Comparison of ENCODE assay signal across 9 cellular contexts in the genomic region with DNA sequence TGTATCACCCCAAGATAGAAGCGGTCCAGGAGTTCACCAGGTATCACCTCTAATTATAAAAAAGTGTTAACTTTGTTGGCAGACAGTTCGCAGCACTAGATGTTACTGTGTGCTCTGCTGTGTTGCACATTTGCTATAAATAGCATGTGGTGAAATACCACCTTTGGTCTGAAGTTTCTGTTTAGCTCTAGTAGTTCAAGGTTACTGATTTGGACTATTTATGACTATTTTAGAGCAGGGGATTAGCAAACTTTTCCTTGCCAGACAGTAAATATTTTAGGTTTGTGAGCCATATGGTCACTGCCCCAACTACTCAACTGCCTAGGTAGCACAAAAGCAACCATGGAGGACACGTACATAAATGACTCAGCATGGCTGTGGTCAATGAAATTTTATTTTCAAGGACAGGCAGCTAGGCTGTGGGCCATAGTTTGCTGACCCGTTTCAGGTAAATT. TPM values are rescaled to one million over a fixed set of nuclear protein-coding genes. Genes with fewer than 3 reads are reported as not detected.
DNase-seq lines count a peak whose midpoint lies in the region; ATAC-seq and TF ChIP-seq lines count a peak whose summit lies in the region.
"Had no signal": no experiment of that assay in that cellular context is flagged by ENCODE, and none has a peak within 500 bp of the region (broad histone marks: within the 10 kb centered on the region; RNA-seq: fewer than 3 reads in every experiment).

No MANE protein-coding gene starts in this region.

- H3K4me2 ChIP-seq in PC-3 (ENCODE audit: low read length), result no peak overlapping the region
- H3K4me2 ChIP-seq: BLaER1 had no signal

- no peaks in the 10 kb centered on the region for H3K9me3 Mint-ChIP-seq in natural killer cell treated with Interleukin-12 subunit alpha and Interleukin-12 subunit beta and Interleukin-15 and Interleukin-18, amount 100 ng/mL, for 72 hours
- H3K9me3 Mint-ChIP-seq in mesothelial cell of epicardium, result no peaks in the 10 kb centered on the region

- no peak overlapping the region for H3K4me3 ChIP-seq in PC-3 (ENCODE audit: low read length)
- H3K4me3 ChIP-seq in WERI-Rb-1 (ENCODE audit: low read depth, low read length), result no peak overlapping the region
- H3K4me3 ChIP-seq: BLaER1 had no signal

- peaks cover 5% of the 10 kb centered on the region for H3K36me3 Mint-ChIP-seq in natural killer cell treated with Interleukin-12 subunit alpha and Interleukin-12 subunit beta and Interleukin-15 and Interleukin-18, amount 100 ng/mL, for 72 hours
- H3K36me3 Mint-ChIP-seq in mesothelial cell of epicardium, result peaks cover 24% of the 10 kb centered on the region

- peaks cover 3 to 4% of the 10 kb centered on the region in 2 donors for H3K4me1 Mint-ChIP-seq in natural killer cell treated with Interleukin-12 subunit alpha and Interleukin-12 subunit beta and Interleukin-15 and Interleukin-18, amount 100 ng/mL, for 72 hours (ENCODE audit: low read depth in 2 of 2)
- H3K4me1 Mint-ChIP-seq in mesothelial cell of epicardium, result peaks cover 2% of the 10 kb centered on the region

- no peak overlapping the region for H2AFZ ChIP-seq in PC-3 (ENCODE audit: low read length)

- H3K79me2 ChIP-seq in PC-3 (ENCODE audit: low read length), result no peaks in the 10 kb centered on the region

- H3K27me3 ChIP-seq in PC-3 (ENCODE audit: low read length) (no peaks in the 10 kb centered on the region), WERI-Rb-1 (ENCODE audit: insufficient read depth, low read depth, severe bottlenecking) (no peaks in the 10 kb centered on the region)
- H3K27me3 ChIP-seq: BLaER1 had no signal

- BruUV-seq in PC-3 (replicated peaks; lab: Mats Ljungman, UMichigan), result no TSS peak

- H4K20me1 ChIP-seq in PC-3 (ENCODE audit: low read length), result no peaks in the 10 kb centered on the region
- H4K20me1 ChIP-seq: BLaER1 had no signal

- no peaks in the 10 kb centered on the region for H3K27me3 Mint-ChIP-seq in natural killer cell treated with Interleukin-12 subunit alpha and Interleukin-12 subunit beta and Interleukin-15 and Interleukin-18, amount 100 ng/mL, for 72 hours
- H3K27me3 Mint-ChIP-seq in mesothelial cell of epicardium (ENCODE audit: low read depth), result no peaks in the 10 kb centered on the region

- H3K4me3 Mint-ChIP-seq in natural killer cell treated with Interleukin-12 subunit alpha and Interleukin-12 subunit beta and Interleukin-15 and Interleukin-18, amount 100 ng/mL, for 72 hours, result peak overlapping the region; percentile 43
- H3K4me3 Mint-ChIP-seq in mesothelial cell of epicardium, result no peak overlapping the region

- DNase-seq in activated CD4-positive, CD25-positive, alpha-beta regulatory T cell treated with anti-CD3 and anti-CD28 coated beads, Interleukin-2, amount 50 U/mL, for 72 hours, result no peak
- DNase-seq in PC-3, result peak; percentile 39
- no peak for DNase-seq in natural killer cell treated with Interleukin-12 subunit alpha and Interleukin-12 subunit beta and Interleukin-15 and Interleukin-18, amount 100 ng/mL, for 72 hours (ENCODE audit: low spot score)
- no peak for DNase-seq in WERI-Rb-1
- DNase-seq in mesothelial cell of epicardium (ENCODE audit: low spot score in 2 of 2, unreplicated experiment in 2 of 2), result no peak
- DNase-seq in middle frontal gyrus (ENCODE audit: extremely low spot score, low spot score), result no peak

- intact Hi-C loops in PC-3 (cut with micrococcal nuclease), result no loop called here

- peak; percentile 81 to 91 for ATAC-seq in activated CD4-positive, CD25-positive, alpha-beta regulatory T cell treated with anti-CD3 and anti-CD28 coated beads, Interleukin-2, amount 50 U/mL, for 24 hours
- ATAC-seq in HG02884 (IDR thresholded peaks at IDR 0.05; ENCODE audit: unreplicated experiment) (peak; percentile 85), PC-3 (peak; percentile 59)
- ATAC-seq in natural killer cell treated with Interleukin-12 subunit alpha and Interleukin-12 subunit beta and Interleukin-15 and Interleukin-18, amount 100 ng/mL, for 72 hours, result peak; percentile 89 to 93

- H3K4me1 ChIP-seq in PC-3 (ENCODE audit: insufficient read depth, low read length), result peaks cover 5% of the 10 kb centered on the region; the same call in 1 of the 2 replicates

- H3K9ac ChIP-seq in PC-3 (ENCODE audit: low read length), result no peak overlapping the region
- H3K9ac ChIP-seq: BLaER1 had no signal

- CTCF ChIA-PET in PC-3 (lab: Charles Lee), result no interaction called here

- H3K27ac Mint-ChIP-seq in natural killer cell treated with Interleukin-12 subunit alpha and Interleukin-12 subunit beta and Interleukin-15 and Interleukin-18, amount 100 ng/mL, for 72 hours, result peak overlapping the region; percentile 65 to 88
- H3K27ac Mint-ChIP-seq in mesothelial cell of epicardium, result no peak overlapping the region

- H3K9me2 ChIP-seq in PC-3 (replicated peaks; ENCODE audit: low read length), result no peaks in the 10 kb centered on the region

- TF ChIP-seq CTCF in PC-3 (conservative IDR thresholded peaks at IDR 0.05; ENCODE audit: low read depth, low read length) (no peak), WERI-Rb-1 (IDR thresholded peaks at IDR 0.05; ENCODE audit: low read depth, low read length) (no peak), mesothelial cell of epicardium (IDR thresholded peaks at IDR 0.05; ENCODE audit: unreplicated experiment) (no peak)

- no peaks in the 10 kb centered on the region for H3F3A ChIP-seq in PC-3 (ENCODE audit: low read length, unreplicated experiment)

- POLR2A ChIA-PET in PC-3 (lab: Charles Lee; ENCODE audit: unreplicated experiment), result no interaction called here

- peak overlapping the region; percentile 34 for H3K27ac ChIP-seq in PC-3 (ENCODE audit: low read length)
- no peak overlapping the region for H3K27ac ChIP-seq in WERI-Rb-1
- H3K27ac ChIP-seq: BLaER1 had no signal

- no peaks in the 10 kb centered on the region for H3K9me3 ChIP-seq in PC-3 (ENCODE audit: low read length)
- H3K9me3 ChIP-seq in WERI-Rb-1 (ENCODE audit: severe bottlenecking), result no peaks in the 10 kb centered on the region
- H3K9me3 ChIP-seq: BLaER1 had no signal

- H3K36me3 ChIP-seq in PC-3 (ENCODE audit: low read depth, low read length) (no peaks in the 10 kb centered on the region), WERI-Rb-1 (peaks cover 43% of the 10 kb centered on the region)

RNA-seq across cellular contexts. Expression of a gene that starts 16.5 kb away (rescaled TPM):
- total RNA-seq in PC-3 (2014; rRNA removed) (28.2 and 28.9 TPM in 2 replicates), mesothelial cell of epicardium (38.4 to 40.3 TPM (median 39.6 TPM) in 3 replicates)
- 10 to 100 TPM; 46.2 to 57.7 TPM for total RNA-seq in natural killer cell treated with Interleukin-12 subunit alpha and Interleukin-12 subunit beta and Interleukin-15 and Interleukin-18, amount 100 ng/mL, for 72 hours

RNA-seq across cellular contexts. Expression of a gene that starts 39.8 kb away (rescaled TPM):
- total RNA-seq in PC-3 (2014; rRNA removed) (46.0 and 56.3 TPM in 2 replicates), mesothelial cell of epicardium (145 to 148 TPM (median 145 TPM) in 3 replicates)
- total RNA-seq in natural killer cell treated with Interleukin-12 subunit alpha and Interleukin-12 subunit beta and Interleukin-15 and Interleukin-18, amount 100 ng/mL, for 72 hours, result 100 to 1,000 TPM; 146 to 214 TPM

RNA-seq across cellular contexts. Expression of a gene that starts 45.1 kb away (rescaled TPM):
- total RNA-seq in PC-3 (2014; rRNA removed), result 23.6 and 32.8 TPM in 2 replicates
- total RNA-seq in natural killer cell treated with Interleukin-12 subunit alpha and Interleukin-12 subunit beta and Interleukin-15 and Interleukin-18, amount 100 ng/mL, for 72 hours, result 10 to 100 TPM; 22.4 to 48.0 TPM
- total RNA-seq in mesothelial cell of epicardium, result 33.3 to 37.2 TPM (median 36.6 TPM) in 3 replicates

RNA-seq across cellular contexts. Expression of a gene that starts 58.2 kb away (rescaled TPM):
- total RNA-seq in PC-3 (2014; rRNA removed), result 125 and 153 TPM in 2 replicates
- 100 to 1,000 TPM; 137 to 144 TPM for total RNA-seq in natural killer cell treated with Interleukin-12 subunit alpha and Interleukin-12 subunit beta and Interleukin-15 and Interleukin-18, amount 100 ng/mL, for 72 hours
- 85.7 to 91.5 TPM (median 86.5 TPM) in 3 replicates for total RNA-seq in mesothelial cell of epicardium
